ENCODE assay signal across 8 cellular contexts in genomic region chr22:22061085-22062077, GRCh38.
DNase-seq lines count a peak whose midpoint lies in the region; ATAC-seq, FAIRE-seq and TF ChIP-seq lines count a peak whose summit lies in the region.

No MANE protein-coding gene starts in this region.

- H3K9me3 Mint-ChIP-seq in immature natural killer cell: no peaks in the 10 kb centered on the region
- H3K9me3 Mint-ChIP-seq in naive thymus-derived CD4-positive, alpha-beta T cell: no peaks in the 10 kb centered on the region

- POLR2A ChIA-PET in naive thymus-derived CD4-positive, alpha-beta T cell (lab: Charles Lee): no interaction called here

- H3K9me3 ChIP-seq in thyroid gland: no peaks in the 10 kb centered on the region
- H3K9me3 ChIP-seq in naive thymus-derived CD4-positive, alpha-beta T cell (ENCODE audit: control insufficient read depth in 2 of 3, low read length in 3 of 3): no peaks in the 10 kb centered on the region

- no peak for ATAC-seq in naive thymus-derived CD4-positive, alpha-beta T cell

- FAIRE-seq in GM19239 (lab: Jason Lieb, UNC): no peak

- H3K4me3 ChIP-seq in epithelial cell of proximal tubule (ENCODE audit: low read depth, low read length) (no peak overlapping the region), thyroid gland (replicated peaks in 1 of 3) (no peak overlapping the region)
- no peak overlapping the region for H3K4me3 ChIP-seq in naive thymus-derived CD4-positive, alpha-beta T cell (ENCODE audit: low read length)

- CTCF ChIA-PET in naive thymus-derived CD4-positive, alpha-beta T cell (lab: Charles Lee): no interaction called here

- peak; percentile 29 for TF ChIP-seq CTCF in epithelial cell of proximal tubule (conservative IDR thresholded peaks at IDR 0.05; ENCODE audit: low read depth, low read length)
- no peak for TF ChIP-seq CTCF in thyroid gland (IDR thresholded peaks at IDR 0.05)

- no peaks in the 10 kb centered on the region for H3K36me3 ChIP-seq in thyroid gland
- no peaks in the 10 kb centered on the region for H3K36me3 ChIP-seq in naive thymus-derived CD4-positive, alpha-beta T cell (ENCODE audit: control insufficient read depth in 2 of 3, insufficient read depth in 3 of 3, low read length in 3 of 3)

- H3K4me1 Mint-ChIP-seq in immature natural killer cell: no peaks in the 10 kb centered on the region
- peaks cover 0 to 4% (median 0%) of the 10 kb centered on the region in 7 donors for H3K4me1 Mint-ChIP-seq in naive thymus-derived CD4-positive, alpha-beta T cell

- no peak overlapping the region for H3K27ac Mint-ChIP-seq in immature natural killer cell
- H3K27ac Mint-ChIP-seq in naive thymus-derived CD4-positive, alpha-beta T cell: no peak overlapping the region

- H3K4me1 ChIP-seq in thyroid gland: no peaks in the 10 kb centered on the region
- H3K4me1 ChIP-seq in naive thymus-derived CD4-positive, alpha-beta T cell (ENCODE audit: control insufficient read depth in 2 of 2, insufficient read depth in 2 of 2, low read length in 2 of 2): no peaks in the 10 kb centered on the region

- no peak overlapping the region for H3K27ac ChIP-seq in thyroid gland
- no peak overlapping the region for H3K27ac ChIP-seq in naive thymus-derived CD4-positive, alpha-beta T cell (ENCODE audit: low read depth, low read length)

- no peaks in the 10 kb centered on the region for H3K36me3 Mint-ChIP-seq in immature natural killer cell
- no peaks in the 10 kb centered on the region for H3K36me3 Mint-ChIP-seq in naive thymus-derived CD4-positive, alpha-beta T cell

- 62 to 68% methylated on average over 11 of the region's 11 CpGs for WGBS in thyroid gland, 2 donors

- intact Hi-C loops in posterior cingulate gyrus (cut with DNase I) (loop anchor here (5.0 kb wide), 1 partner anchor 176 kb away; no protein-coding TSS in a partner anchor), thyroid gland (cut with DNase I) (no loop called here)
- intact Hi-C loops in naive thymus-derived CD4-positive, alpha-beta T cell (cut with micrococcal nuclease): no loop called here

- H3K4me3 Mint-ChIP-seq in immature natural killer cell: no peak overlapping the region
- no peak overlapping the region for H3K4me3 Mint-ChIP-seq in naive thymus-derived CD4-positive, alpha-beta T cell

- no peak for TF ChIP-seq POLR2A in thyroid gland (IDR thresholded peaks at IDR 0.05)

- DNase-seq in ELR (ENCODE audit: low read depth) (peak; percentile 32), NCI-H226 (peak; percentile 1), epithelial cell of proximal tubule (ENCODE audit: low read depth) (no peak), posterior cingulate gyrus (peak in 9 of 10 donors; percentile 17 to 89 (median 39)), immature natural killer cell (no peak), GM19239 (ENCODE audit: insufficient read length, low spot score) (no peak), thyroid gland (no peak)
- no peak for DNase-seq in naive thymus-derived CD4-positive, alpha-beta T cell

- peaks cover 4 to 12% (median 7%) of the 10 kb centered on the region in 3 donors for H3K27me3 Mint-ChIP-seq in immature natural killer cell (ENCODE audit: low read depth in 3 of 3)
- peaks cover 13 to 34% (median 20%) of the 10 kb centered on the region in 5 donors for H3K27me3 Mint-ChIP-seq in naive thymus-derived CD4-positive, alpha-beta T cell

- no peaks in the 10 kb centered on the region for H3K27me3 ChIP-seq in thyroid gland
- H3K27me3 ChIP-seq in naive thymus-derived CD4-positive, alpha-beta T cell (ENCODE audit: control insufficient read depth in 2 of 2, insufficient read depth in 2 of 2, low read length in 2 of 2): no peaks in the 10 kb centered on the region

Comparison
In these comparisons a context has a peak if more than half of its experiments do, and no peak if none do; other contexts are left out.
1. DNase-seq: peak in ELR (single experiment), NCI-H226 (single experiment) and posterior cingulate gyrus (9 of 10); none in epithelial cell of proximal tubule (single experiment), immature natural killer cell (0 of 3), GM19239 (single experiment), thyroid gland (0 of 2) and naive thymus-derived CD4-positive, alpha-beta T cell (0 of 9).